Comparison of ENCODE assay signal across 24 cellular contexts in genomic region chr14:79136437-79137430, GRCh38.
A peak's percentile ranks its signal among the peaks of the same experiment; 100 is the strongest.
DNase-seq lines count a peak whose midpoint lies in the region; ATAC-seq and TF ChIP-seq lines count a peak whose summit lies in the region.
"Had no signal": no experiment of that assay in that cellular context is flagged by ENCODE, and none has a peak within 500 bp of the region (broad histone marks: within the 10 kb centered on the region; RNA-seq: fewer than 3 reads in every experiment).

No MANE protein-coding gene starts in this region.

- 78% methylated on average over 6 of the region's 6 CpGs for WGBS in esophagus muscularis mucosa

- DNase-seq in A673 (ENCODE audit: low spot score) (peak; percentile 59), HT1080 (ENCODE audit: low read depth) (peak; percentile 11), astrocyte of the cerebellum (ENCODE audit: low read depth) (peak; percentile 4), medulla oblongata (ENCODE audit: extremely low spot score) (peak; percentile 7), NCI-H1417 treated with DMSO at 0.1 percent for 48 hours (lab: John Stamatoyannopoulos, UW) (no peak), esophagus muscularis mucosa (ENCODE audit: extremely low spot score) (no peak), left ventricle myocardium inferior (no peak)
- DNase-seq: activated CD4-positive, alpha-beta T cell treated with anti-CD3 and anti-CD28 coated beads, Interleukin-2, amount 50 U/mL, for 48 hours; activated CD4-positive, CD25-positive, alpha-beta regulatory T cell; activated CD8-positive, alpha-beta memory T cell treated with anti-CD3 and anti-CD28 coated beads, Interleukin-2, amount 50 U/mL, for 4 hours; activated naive CD4-positive, alpha-beta T cell treated with anti-CD3 and anti-CD28 coated beads, Interleukin-2, amount 50 U/mL, for 16 hours; CD8-positive, alpha-beta T cell; GDM1; KG1; naive thymus-derived CD4-positive, alpha-beta T cell; NCI-H526 treated with DMSO at 0.1 percent for 48 hours; SJCRH30; stimulated activated CD4-positive, alpha-beta T cell treated with anti-CD3 and anti-CD28 coated beads, Interleukin-2, amount 100 ng/mL, for 24 hours; T-helper 1 cell; upper lobe of left lung had no signal

- TF ChIP-seq EP300 in esophagus muscularis mucosa (IDR thresholded peaks at IDR 0.05): no peak

- H3K27ac ChIP-seq in A673 (ENCODE audit: low read depth, low read length, poor library complexity, severe bottlenecking) (no peak overlapping the region), esophagus muscularis mucosa (replicated peaks in 1 of 4) (no peak overlapping the region), left ventricle myocardium inferior (replicated peaks) (no peak overlapping the region)
- H3K27ac ChIP-seq: gastroesophageal sphincter, SJCRH30, upper lobe of left lung had no signal

- POLR2A ChIA-PET in A673 (lab: Charles Lee; ENCODE audit: low non-redundant PET): interaction anchor here (0.6 kb wide), 1 partner anchor 74 kb away, joined by 3 read pairs; no protein-coding TSS in a partner anchor

- in situ Hi-C loops in astrocyte of the cerebellum (cut with HindIII; ENCODE audit: low sequenced_read_pairs): no loop called here

- peaks cover 6% of the 10 kb centered on the region for H3K4me1 ChIP-seq in A673 (ENCODE audit: insufficient read depth, low read length, poor library complexity, severe bottlenecking)
- peaks cover 0 to 14% (median 11%) of the 10 kb centered on the region in 4 donors for H3K4me1 ChIP-seq in esophagus muscularis mucosa
- H3K4me1 ChIP-seq in left ventricle myocardium inferior: no peaks in the 10 kb centered on the region
- H3K4me1 ChIP-seq: SJCRH30, upper lobe of left lung had no signal

- H3K27me3 ChIP-seq in A673 (replicated peaks; ENCODE audit: insufficient read depth, low read depth, low read length, poor library complexity): no peaks in the 10 kb centered on the region
- H3K27me3 ChIP-seq in esophagus muscularis mucosa: no peaks in the 10 kb centered on the region
- no peaks in the 10 kb centered on the region for H3K27me3 ChIP-seq in left ventricle myocardium inferior (ENCODE audit: low read depth)
- H3K27me3 ChIP-seq: gastroesophageal sphincter, SJCRH30, upper lobe of left lung had no signal

- no peak for TF ChIP-seq POLR2A in esophagus muscularis mucosa (IDR thresholded peaks at IDR 0.05; ENCODE audit: low read depth)

- CTCF ChIA-PET in A673 (lab: Charles Lee): no interaction called here

- H3K36me3 ChIP-seq in A673 (ENCODE audit: insufficient read depth, low read length, poor library complexity, severe bottlenecking) (no peaks in the 10 kb centered on the region), esophagus muscularis mucosa (no peaks in the 10 kb centered on the region), left ventricle myocardium inferior (no peaks in the 10 kb centered on the region)
- H3K36me3 ChIP-seq: gastroesophageal sphincter, SJCRH30, upper lobe of left lung had no signal

- ATAC-seq in GM21390 (IDR thresholded peaks at IDR 0.05; ENCODE audit: unreplicated experiment): no peak
- ATAC-seq: CD8-positive, alpha-beta T cell; gastroesophageal sphincter; left lobe of liver; naive thymus-derived CD4-positive, alpha-beta T cell had no signal

- no TSS peak for BruUV-seq in A673 (replicated peaks; lab: Mats Ljungman, UMichigan)

- intact Hi-C loops in A673 (cut with micrococcal nuclease; ENCODE audit: unreplicated experiment) (no loop called here), esophagus muscularis mucosa (cut with DNase I) (no loop called here), left ventricle myocardium inferior (cut with micrococcal nuclease) (no loop called here)

- TF ChIP-seq CTCF in A673 (conservative IDR thresholded peaks at IDR 0.05; ENCODE audit: low read depth, low read length) (no peak), astrocyte of the cerebellum (IDR thresholded peaks at IDR 0.05; ENCODE audit: low read depth, low read length, missing control alignments) (no peak), esophagus muscularis mucosa (IDR thresholded peaks at IDR 0.05) (no peak), left ventricle myocardium inferior (IDR thresholded peaks at IDR 0.05; ENCODE audit: borderline replicate concordance) (no peak)

- H3K4me3 ChIP-seq in A673 (ENCODE audit: low read depth, low read length, poor library complexity, severe bottlenecking): no peak overlapping the region
- no peak overlapping the region for H3K4me3 ChIP-seq in astrocyte of the cerebellum (ENCODE audit: low read depth, low read length)
- H3K4me3 ChIP-seq in esophagus muscularis mucosa: no peak overlapping the region
- no peak overlapping the region for H3K4me3 ChIP-seq in left ventricle myocardium inferior
- H3K4me3 ChIP-seq: gastroesophageal sphincter, SJCRH30, smooth muscle cell, upper lobe of left lung had no signal

- H3K9me3 ChIP-seq in A673 (ENCODE audit: low read depth, low read length, poor library complexity, severe bottlenecking) (no peaks in the 10 kb centered on the region), esophagus muscularis mucosa (peaks cover 0 to 3% (median under 1%) of the 10 kb centered on the region in 4 donors), left ventricle myocardium inferior (replicated peaks) (peaks cover 4% of the 10 kb centered on the region)
- H3K9me3 ChIP-seq: SJCRH30, upper lobe of left lung had no signal

Comparison
In these comparisons a context has a peak if more than half of its experiments do, and no peak if none do; other contexts are left out.
1. DNase-seq: peak in A673 (single experiment), HT1080 (single experiment), astrocyte of the cerebellum (single experiment) and medulla oblongata (single experiment); none in NCI-H1417 treated with DMSO at 0.1 percent for 48 hours (single experiment), esophagus muscularis mucosa (single experiment) and left ventricle myocardium inferior (single experiment).